Comparison of ENCODE assay signal across 1 cellular context in genomic region chr6:161318456-161318855, GRCh38.
TF ChIP-seq lines count a peak whose summit lies in the region.

No MANE protein-coding gene starts in this region.

TF ChIP-seq in HepG2, 621 proteins besides CTCF, POLR2A, EP300 and RAD21:
- peak; percentile 35; the same call in 1 of the 2 replicates for TF ChIP-seq GATAD2A (CRISPR knock-in tag; IDR thresholded peaks at IDR 0.05)
- TF ChIP-seq HMG20A (CRISPR knock-in tag; IDR thresholded peaks at IDR 0.05; ENCODE audit: borderline replicate concordance), result 0 out of 2 replicates have a peak, but pooled peaks have one; percentile 13
- no peak for TF ChIP-seq SOX13 (IDR thresholded peaks at IDR 0.05)
- peak in 1 of 2 experiments; percentile 71; a peak in 1 of 4 replicates for TF ChIP-seq SOX13 (CRISPR knock-in tag; conservative IDR thresholded peaks at IDR 0.05 in 1 of 2, IDR thresholded peaks at IDR 0.05 in 1 of 2)
- TF ChIP-seq SRSF1 (optimal IDR thresholded peaks at IDR 0.05; ENCODE audit: low read depth, low read length), result no peak
- no peak for TF ChIP-seq JUN (CRISPR knock-in tag; IDR thresholded peaks at IDR 0.05)
- TF ChIP-seq, protein P1, sequence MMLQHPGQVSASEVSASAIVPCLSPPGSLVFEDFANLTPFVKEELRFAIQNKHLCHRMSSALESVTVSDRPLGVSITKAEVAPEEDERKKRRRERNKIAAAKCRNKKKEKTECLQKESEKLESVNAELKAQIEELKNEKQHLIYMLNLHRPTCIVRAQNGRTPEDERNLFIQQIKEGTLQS (CRISPR knock-in tag; IDR thresholded peaks at IDR 0.05), result peak; percentile 53; the same call in 1 of the 2 replicates
- peak; percentile 67 for TF ChIP-seq CEBPB (IDR thresholded peaks at IDR 0.05; ENCODE audit: borderline replicate concordance, low read depth, low read length)
- peak in 1 of 2 experiments; percentile 93; a peak in 2 of 4 replicates for TF ChIP-seq ATF4 (CRISPR knock-in tag; IDR thresholded peaks at IDR 0.05)
- peak; percentile 89 for TF ChIP-seq CEBPG (CRISPR knock-in tag; IDR thresholded peaks at IDR 0.05)
- TF ChIP-seq ZNF12 (CRISPR knock-in tag; IDR thresholded peaks at IDR 0.05), result peak; percentile 77; the same call in 1 of the 2 replicates
- TF ChIP-seq SOX5 (CRISPR knock-in tag; IDR thresholded peaks at IDR 0.05; ENCODE audit: borderline replicate concordance), result peak; percentile 68
- TF ChIP-seq ZSCAN20 (CRISPR knock-in tag; IDR thresholded peaks at IDR 0.05; ENCODE audit: borderline replicate concordance), result no peak
- TF ChIP-seq MAFG (CRISPR knock-in tag; IDR thresholded peaks at IDR 0.05), result no peak
- no peak for TF ChIP-seq LCORL (IDR thresholded peaks at IDR 0.05)
- no peak for TF ChIP-seq LCORL (CRISPR knock-in tag; IDR thresholded peaks at IDR 0.05)
- peak; percentile 57; the same call in 1 of the 2 replicates for TF ChIP-seq ZNF331 (CRISPR knock-in tag; IDR thresholded peaks at IDR 0.05)
- TF ChIP-seq, protein P2, sequence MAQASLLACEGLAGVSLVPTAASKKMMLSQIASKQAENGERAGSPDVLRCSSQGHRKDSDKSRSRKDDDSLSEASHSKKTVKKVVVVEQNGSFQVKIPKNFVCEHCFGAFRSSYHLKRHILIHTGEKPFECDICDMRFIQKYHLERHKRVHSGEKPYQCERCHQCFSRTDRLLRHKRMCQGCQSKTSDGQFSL (CRISPR knock-in tag; IDR thresholded peaks at IDR 0.05), result no peak
- TF ChIP-seq MIER2 (CRISPR knock-in tag; IDR thresholded peaks at IDR 0.05), result no peak
- no peak for TF ChIP-seq SOX6 (IDR thresholded peaks at IDR 0.05)
- peak; percentile 62 for TF ChIP-seq SOX6 (CRISPR knock-in tag; IDR thresholded peaks at IDR 0.05)
- peak; percentile 70; the same call in 1 of the 2 replicates for TF ChIP-seq ZNF644 (CRISPR knock-in tag; IDR thresholded peaks at IDR 0.05; ENCODE audit: low read depth)
- 0 out of 2 replicates have a peak, but pooled peaks have one; percentile 13 for TF ChIP-seq ARID5B (CRISPR knock-in tag; IDR thresholded peaks at IDR 0.05)
- no peak for TF ChIP-seq SMC3 (IDR thresholded peaks at IDR 0.05; ENCODE audit: low read length)
